20 cellular contexts compared by ENCODE assay signal in the genomic region with DNA sequence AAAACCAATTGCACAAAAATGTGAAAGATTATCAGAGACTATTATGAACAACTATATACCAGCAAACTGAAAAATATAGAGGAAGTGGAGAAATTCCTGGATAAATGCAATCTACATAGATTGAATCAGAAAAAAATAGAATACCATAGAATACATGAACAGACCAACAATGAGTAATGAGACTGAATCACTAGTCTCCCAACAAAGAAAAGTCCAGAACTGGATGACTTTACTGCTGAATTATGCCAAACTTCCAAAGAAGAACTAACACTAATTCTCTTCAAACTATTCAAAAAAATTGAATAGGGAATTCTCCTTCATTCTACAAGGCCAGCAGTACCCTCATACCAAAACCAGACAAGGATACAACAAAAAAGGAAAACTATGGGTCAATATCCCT.
"Had no signal": no experiment of that assay in that cellular context is flagged by ENCODE, and none has a peak within 500 bp of the region (broad histone marks: within the 10 kb centered on the region; RNA-seq: fewer than 3 reads in every experiment).

No MANE protein-coding gene starts in this region.

- H3K4me1 Mint-ChIP-seq: mesothelial cell of epicardium; naive thymus-derived CD8-positive, alpha-beta T cell had no signal

- H3K36me3 Mint-ChIP-seq: brain had no signal

- H3K27ac ChIP-seq: colonic mucosa, dorsolateral prefrontal cortex, esophagus muscularis mucosa, left ventricle myocardium inferior, upper lobe of left lung had no signal

- H3K9me3 ChIP-seq: colonic mucosa had no signal

- H3K27me3 Mint-ChIP-seq: brain had no signal

- DNase-seq: activated CD4-positive, alpha-beta T cell treated with anti-CD3 and anti-CD28 coated beads, Interleukin-2, amount 50 U/mL, for 4 hours; activated naive CD4-positive, alpha-beta T cell treated with Interleukin-2 at 50 U/mL for 16 hours; activated naive CD8-positive, alpha-beta T cell treated with anti-CD3 and anti-CD28 coated beads, Interleukin-2, amount 10 ng/mL, durations not matched to agents 7 days and 5 days; activated T-cell treated with anti-CD3 and anti-CD28 coated beads, Interleukin-2, amount 50 U/mL, for 48 hours; amygdala; colonic mucosa; dorsolateral prefrontal cortex; effector memory CD8-positive, alpha-beta T cell; foreskin fibroblast; kidney glomerular epithelial cell; left ventricle myocardium inferior; naive thymus-derived CD8-positive, alpha-beta T cell; stimulated activated CD4-positive, alpha-beta T cell treated with anti-CD3 and anti-CD28 coated beads, Interleukin-4, amount 100 ng/mL, for 24 hours; stimulated activated naive CD8-positive, alpha-beta T cell treated with anti-CD3 and anti-CD28 coated beads, Interleukin-15, Interleukin-2, amounts not matched to agents 100 U/mL and 50 U/mL, for 24 hours; T-helper 1 cell; upper lobe of left lung had no signal

- H3K4me1 ChIP-seq: colonic mucosa, esophagus muscularis mucosa, left ventricle myocardium inferior, upper lobe of left lung had no signal

- H3K27ac Mint-ChIP-seq: activated naive CD8-positive, alpha-beta T cell treated with anti-CD3 and anti-CD28 coated beads, Interleukin-2, amount 10 ng/mL, durations not matched to agents 7 days and 5 days; brain; effector memory CD8-positive, alpha-beta T cell; mesothelial cell of epicardium; naive thymus-derived CD8-positive, alpha-beta T cell had no signal

- H3K4me3 Mint-ChIP-seq: activated naive CD8-positive, alpha-beta T cell treated with anti-CD3 and anti-CD28 coated beads, Interleukin-2, amount 10 ng/mL, durations not matched to agents 7 days and 5 days; brain; effector memory CD8-positive, alpha-beta T cell; mesothelial cell of epicardium; naive thymus-derived CD8-positive, alpha-beta T cell had no signal

- H3K4me3 ChIP-seq: colonic mucosa, dorsolateral prefrontal cortex, esophagus muscularis mucosa, left ventricle myocardium inferior, upper lobe of left lung had no signal

- H3K36me3 ChIP-seq: colonic mucosa, esophagus muscularis mucosa, left ventricle myocardium inferior, upper lobe of left lung had no signal

- ATAC-seq: effector memory CD8-positive, alpha-beta T cell; naive thymus-derived CD8-positive, alpha-beta T cell; sciatic nerve; stimulated activated naive CD8-positive, alpha-beta T cell treated with anti-CD3 and anti-CD28 coated beads, Interleukin-15, Interleukin-2, amounts not matched to agents 100 U/mL and 50 U/mL, for 24 hours had no signal

- H3K27me3 ChIP-seq: colonic mucosa, dorsolateral prefrontal cortex, esophagus muscularis mucosa, upper lobe of left lung had no signal
